In the genomic region with DNA sequence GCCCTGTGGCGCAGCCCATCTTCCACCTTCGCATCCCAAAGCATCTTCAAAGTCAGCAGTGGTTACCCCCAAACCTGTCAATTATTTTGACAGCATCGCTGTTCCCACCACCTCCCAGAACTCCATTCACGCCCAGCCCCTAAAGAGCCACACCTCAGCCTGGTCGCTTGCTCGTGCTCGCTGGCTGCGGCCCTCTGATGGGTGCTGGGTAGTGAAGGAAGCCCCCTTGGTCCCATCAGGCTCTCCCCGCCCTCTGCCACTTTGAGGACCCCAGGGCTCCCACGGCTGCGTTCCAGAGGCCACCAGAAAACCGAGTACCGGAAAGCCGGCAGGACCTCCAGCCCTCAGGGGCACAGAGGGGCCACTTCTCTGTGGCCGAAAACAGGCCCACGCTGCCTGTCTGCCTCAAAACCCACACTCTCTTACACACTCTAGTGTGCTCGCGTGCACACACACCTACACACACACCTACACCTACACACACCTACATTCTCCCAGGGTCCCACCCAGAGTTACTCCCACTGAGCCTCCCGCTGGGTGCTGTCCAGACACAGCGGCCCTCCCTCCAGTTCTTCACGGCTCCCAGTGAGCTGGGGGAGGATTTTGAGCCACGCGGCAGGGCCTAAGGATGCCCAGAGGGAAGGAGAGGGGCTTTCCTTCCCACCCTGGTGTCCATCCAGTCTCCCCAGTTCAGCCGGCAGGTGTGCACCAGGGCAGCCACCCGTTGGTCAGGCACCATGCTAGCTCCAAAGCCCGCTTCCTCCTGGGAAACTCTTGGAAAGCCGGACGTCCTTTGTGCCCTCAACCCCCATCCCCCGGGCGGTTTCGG, we compare ENCODE assay signal across 11 cellular contexts. TPM values are rescaled to one million over a fixed set of nuclear protein-coding genes. Genes with fewer than 3 reads are reported as not detected.
A peak's percentile ranks its signal among the peaks of the same experiment; 100 is the strongest.
DNase-seq lines count a peak whose midpoint lies in the region; ATAC-seq and TF ChIP-seq lines count a peak whose summit lies in the region.
"Had no signal": no experiment of that assay in that cellular context is flagged by ENCODE, and none has a peak within 500 bp of the region (broad histone marks: within the 10 kb centered on the region; RNA-seq: fewer than 3 reads in every experiment).

No MANE protein-coding gene starts in this region.

- H3K27ac Mint-ChIP-seq in HFFc6, result no peak overlapping the region
- H3K27ac Mint-ChIP-seq in chondrocyte (ENCODE audit: unreplicated experiment), result no peak overlapping the region

- H3K27me3 Mint-ChIP-seq in HFFc6 (ENCODE audit: insufficient read depth) (peaks cover 36% of the 10 kb centered on the region), chondrocyte (ENCODE audit: low read depth) (peaks cover 71% of the 10 kb centered on the region)

- H3K4me3 ChIP-seq in BLaER1 treated with 17β-estradiol and CSF1 and Interleukin-3, amounts not matched to agents 10 nM and 100 nM, result peak overlapping the region; percentile 45 to 69 (median 58)

- no peak overlapping the region for H3K27ac ChIP-seq in BLaER1 treated with 17β-estradiol and CSF1 and Interleukin-3, amounts not matched to agents 10 nM and 100 nM
- H3K27ac ChIP-seq: Peyer's patch, upper lobe of left lung had no signal

- peak overlapping the region in 6 of 11 experiments; percentile 31 to 55 (median 44); a peak in 7 of 22 replicates for H3K9ac ChIP-seq in BLaER1 treated with 17β-estradiol and CSF1 and Interleukin-3, amounts not matched to agents 10 nM and 100 nM

- H3K36me3 Mint-ChIP-seq in HFFc6 (ENCODE audit: low read depth), result no peaks in the 10 kb centered on the region
- peaks cover 3% of the 10 kb centered on the region for H3K36me3 Mint-ChIP-seq in chondrocyte (ENCODE audit: low read depth)

- peak overlapping the region; percentile 81 to 95 (median 88) for H3K4me2 ChIP-seq in BLaER1 treated with 17β-estradiol and CSF1 and Interleukin-3, amounts not matched to agents 10 nM and 100 nM

- H3K9me3 ChIP-seq in BLaER1 treated with 17β-estradiol and CSF1 and Interleukin-3, amounts not matched to agents 10 nM and 100 nM (replicated peaks in 1 of 11), result peaks cover 0 to 15% (median 10%) of the 10 kb centered on the region in 11 experiments; a peak in 16 of 22 replicates
- H3K9me3 ChIP-seq: upper lobe of left lung had no signal

- peaks cover 20 to 35% (median 27%) of the 10 kb centered on the region in 10 experiments for H3K4me1 ChIP-seq in BLaER1 treated with 17β-estradiol and CSF1 and Interleukin-3, amounts not matched to agents 10 nM and 100 nM

- H3K9me3 Mint-ChIP-seq in HFFc6 (no peaks in the 10 kb centered on the region), chondrocyte (ENCODE audit: low read depth) (no peaks in the 10 kb centered on the region)

- no peak for DNase-seq in HFFc6
- DNase-seq in chondrocyte (ENCODE audit: low spot score), result peak; percentile 60
- no peak for DNase-seq in omental fat pad (ENCODE audit: low spot score)
- no peak for DNase-seq in GM19238 (ENCODE audit: insufficient read length, low spot score)

- ATAC-seq in omental fat pad (ENCODE audit: low FRiP score) (peak; percentile 21), HG02852 (IDR thresholded peaks at IDR 0.05; ENCODE audit: unreplicated experiment) (no peak), HG02571 (IDR thresholded peaks at IDR 0.05; ENCODE audit: unreplicated experiment) (no peak), HG03095 (IDR thresholded peaks at IDR 0.05; ENCODE audit: unreplicated experiment) (no peak)

- peak; percentile 22; the same call in 1 of the 2 replicates for TF ChIP-seq CTCF in HFFc6 (IDR thresholded peaks at IDR 0.05)
- TF ChIP-seq CTCF in chondrocyte (IDR thresholded peaks at IDR 0.05), result no peak
- TF ChIP-seq CTCF in omental fat pad (IDR thresholded peaks at IDR 0.05), result no peak

- no peaks in the 10 kb centered on the region for H3K36me3 ChIP-seq in BLaER1 treated with 17β-estradiol and CSF1 and Interleukin-3, amounts not matched to agents 10 nM and 100 nM
- H3K36me3 ChIP-seq: Peyer's patch, upper lobe of left lung had no signal

- H3K4me1 Mint-ChIP-seq in HFFc6 (ENCODE audit: low read depth), result no peaks in the 10 kb centered on the region
- peaks cover 28% of the 10 kb centered on the region for H3K4me1 Mint-ChIP-seq in chondrocyte (ENCODE audit: low read depth)

- H3K4me3 Mint-ChIP-seq in HFFc6 (no peak overlapping the region), chondrocyte (ENCODE audit: unreplicated experiment) (peak overlapping the region; percentile 59)

- H3K27me3 ChIP-seq in BLaER1 treated with 17β-estradiol and CSF1 and Interleukin-3, amounts not matched to agents 10 nM and 100 nM, result peaks cover 78 to 96% (median 92%) of the 10 kb centered on the region in 11 experiments

- peaks cover 0 to 43% (median 26%) of the 10 kb centered on the region in 11 experiments; a peak in 16 of 22 replicates for H4K20me1 ChIP-seq in BLaER1 treated with 17β-estradiol and CSF1 and Interleukin-3, amounts not matched to agents 10 nM and 100 nM

RNA-seq across cellular contexts. Expression of a gene that starts 1.9 kb away (rescaled TPM):
- total RNA-seq in HFFc6 (2021; fragmentation: NEBNext Ultra II Directional; extraction: Animal tissue kit (Norgen Biotek cat#: 25700)), result not detected
- total RNA-seq in chondrocyte (not detected in 3 replicates), omental fat pad (not detected)
- total RNA-seq: activated CD8-positive, alpha-beta memory T cell treated with anti-CD3 and anti-CD28 coated beads for 36 hours; Peyer's patch; upper lobe of left lung had no signal
